Comparison of ENCODE assay signal across 23 cellular contexts in the genomic region with DNA sequence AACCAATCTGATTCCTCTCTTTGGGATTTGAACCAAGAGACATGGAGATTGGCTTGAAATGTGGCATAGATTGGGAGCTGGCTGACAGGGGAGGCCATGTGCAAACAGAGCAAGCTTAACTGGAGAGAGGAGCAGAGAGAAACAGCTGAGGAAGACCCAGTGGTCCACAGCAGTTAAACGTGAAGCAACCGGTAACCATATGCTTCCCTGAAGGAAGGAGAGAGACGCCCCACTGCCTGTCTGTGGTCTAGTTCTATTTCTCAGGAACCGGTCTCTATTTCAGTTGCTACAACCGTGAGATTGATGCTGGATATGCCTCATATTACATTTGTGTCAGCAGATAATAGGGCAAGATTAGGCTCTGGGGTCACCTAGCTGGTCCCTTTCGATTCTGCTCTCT. TPM values are rescaled to one million over a fixed set of nuclear protein-coding genes. Genes with fewer than 3 reads are reported as not detected.
DNase-seq lines count a peak whose midpoint lies in the region; ATAC-seq, FAIRE-seq and TF ChIP-seq lines count a peak whose summit lies in the region.
"Had no signal": no experiment of that assay in that cellular context is flagged by ENCODE, and none has a peak within 500 bp of the region (broad histone marks: within the 10 kb centered on the region; RNA-seq: fewer than 3 reads in every experiment).

No MANE protein-coding gene starts in this region.

- H4K8ac ChIP-seq in H1 (ENCODE audit: extremely low read depth, insufficient read depth, low read length) = no peak overlapping the region
- H4K8ac ChIP-seq in trophoblast cell (ENCODE audit: low read depth, low read length) = no peak overlapping the region

- DNase-seq in H1 (ENCODE audit: low read depth in 1 of 2, low spot score in 2 of 2) (no peak), osteocyte (ENCODE audit: extremely low spot score, unreplicated experiment) (no peak), trophoblast cell (no peak), HCEC 1CT (no peak), GDM1 (lab: John Stamatoyannopoulos, UW) (no peak), NCI-H2081 (lab: John Stamatoyannopoulos, UW) (no peak)
- DNase-seq: 8988T; ACHN; BE2C; Caco-2; Calu3; CD4-positive, alpha-beta T cell; CD8-positive, alpha-beta T cell; DMS79 treated with DMSO at 0.1 percent for 48 hours had no signal

- no peak overlapping the region for H2AK5ac ChIP-seq in H1 (ENCODE audit: low read depth, low read length)
- peak overlapping the region; percentile 24 for H2AK5ac ChIP-seq in trophoblast cell (ENCODE audit: low read length)

- H2BK5ac ChIP-seq in H1 (ENCODE audit: low read depth, low read length) (no peak overlapping the region), trophoblast cell (ENCODE audit: low read depth, low read length, poor library complexity) (no peak overlapping the region)

- FAIRE-seq in H1 (lab: Jason Lieb, UNC) = no peak
- FAIRE-seq: A204.1, D721Med, G401.6, GM12878, GM12892, GM18507 had no signal

- no peaks in the 10 kb centered on the region for H3K36me3 ChIP-seq in BLaER1 treated with 17β-estradiol and CSF1 and Interleukin-3, amounts not matched to agents 10 nM and 100 nM
- no peaks in the 10 kb centered on the region for H3K36me3 ChIP-seq in H1 (ENCODE audit: control insufficient read depth in 2 of 4, insufficient read depth in 4 of 4, low read length in 3 of 4)
- H3K36me3 ChIP-seq in trophoblast cell (ENCODE audit: control insufficient read depth in 1 of 2, insufficient read depth in 2 of 2, low read length in 2 of 2) = no peaks in the 10 kb centered on the region
- H3K36me3 ChIP-seq: BE2C had no signal

- peak overlapping the region; percentile 83 for H3K27ac Mint-ChIP-seq in osteocyte (ENCODE audit: unreplicated experiment)
- H3K27ac Mint-ChIP-seq: CD4-positive, alpha-beta T cell; CD8-positive, alpha-beta T cell had no signal

- no peak overlapping the region for H2BK20ac ChIP-seq in H1 (ENCODE audit: low read length)

- H4K91ac ChIP-seq in H1 (replicated peaks; ENCODE audit: insufficient read length, low read length) (no peak overlapping the region), trophoblast cell (ENCODE audit: low read depth, low read length) (no peak overlapping the region)

- H3K9me3 Mint-ChIP-seq in osteocyte (ENCODE audit: unreplicated experiment) = no peaks in the 10 kb centered on the region
- H3K9me3 Mint-ChIP-seq: CD4-positive, alpha-beta T cell; CD8-positive, alpha-beta T cell had no signal

- TF ChIP-seq CTCF in H1 (IDR thresholded peaks at IDR 0.05; ENCODE audit: control extremely low read depth in 1 of 3, insufficient read depth in 1 of 3, low read depth in 1 of 3, low read length in 3 of 3) (no peak), osteocyte (IDR thresholded peaks at IDR 0.05) (no peak)

- H4K20me1 ChIP-seq in BLaER1 treated with 17β-estradiol and CSF1 and Interleukin-3, amounts not matched to agents 10 nM and 100 nM = no peaks in the 10 kb centered on the region
- H4K20me1 ChIP-seq in H1 (replicated peaks in 1 of 2; ENCODE audit: control insufficient read depth in 1 of 2, insufficient read depth in 2 of 2, low read length in 2 of 2) = no peaks in the 10 kb centered on the region

- no peak overlapping the region for H2BK12ac ChIP-seq in H1 (ENCODE audit: low read depth, low read length)
- H2BK12ac ChIP-seq in trophoblast cell (ENCODE audit: low read length) = no peak overlapping the region

- CTCF ChIA-PET in H1 (lab: Charles Lee; ENCODE audit: partially characterized antibody) = interaction anchor here (1.3 to 3.4 kb wide), 2 partner anchors 12 to 383 kb away, joined by 3 to 20 read pairs; no protein-coding TSS in a partner anchor

- no peak for ATAC-seq in GM18517 (IDR thresholded peaks at IDR 0.05; ENCODE audit: unreplicated experiment)
- ATAC-seq: CD8-positive, alpha-beta T cell; GM12878 had no signal

- H2AFZ ChIP-seq in H1 (ENCODE audit: low read length) = peak overlapping the region; percentile 46; the same call in 1 of the 2 replicates
- no peak overlapping the region for H2AFZ ChIP-seq in trophoblast cell (ENCODE audit: insufficient read depth, low read length, poor library complexity)

- no peak overlapping the region for H3K4me3 Mint-ChIP-seq in osteocyte (ENCODE audit: unreplicated experiment)
- H3K4me3 Mint-ChIP-seq: CD4-positive, alpha-beta T cell; CD8-positive, alpha-beta T cell had no signal

- no peaks in the 10 kb centered on the region for H3K9me3 ChIP-seq in BLaER1 treated with 17β-estradiol and CSF1 and Interleukin-3, amounts not matched to agents 10 nM and 100 nM (replicated peaks in 1 of 11)
- H3K9me3 ChIP-seq in H1 (ENCODE audit: insufficient read depth in 2 of 2, low read depth in 1 of 2, low read length in 1 of 2) (no peaks in the 10 kb centered on the region), trophoblast cell (ENCODE audit: insufficient read depth, low read depth, low read length) (no peaks in the 10 kb centered on the region)
- H3K9me3 ChIP-seq: BE2C, Caco-2 had no signal

- H3K79me2 ChIP-seq in H1 (ENCODE audit: control insufficient read depth in 1 of 2, insufficient read depth in 2 of 2, low read length in 2 of 2) (no peaks in the 10 kb centered on the region), trophoblast cell (ENCODE audit: control insufficient read depth, insufficient read depth, low read length, poor library complexity) (no peaks in the 10 kb centered on the region)

- peaks cover 24% of the 10 kb centered on the region for H3K4me1 Mint-ChIP-seq in osteocyte (ENCODE audit: unreplicated experiment)

- TF ChIP-seq POLR2A in H1 (IDR thresholded peaks at IDR 0.05; ENCODE audit: control extremely low read depth in 1 of 2, low read depth in 2 of 2, low read length in 2 of 2) = no peak

- H3K79me1 ChIP-seq in H1 (ENCODE audit: low read depth, low read length) = no peaks in the 10 kb centered on the region
- no peaks in the 10 kb centered on the region for H3K79me1 ChIP-seq in trophoblast cell (ENCODE audit: low read length)

- H3K4me1 ChIP-seq in BLaER1 treated with 17β-estradiol and CSF1 and Interleukin-3, amounts not matched to agents 10 nM and 100 nM = peaks cover 0 to 26% (median 21%) of the 10 kb centered on the region in 10 experiments; a peak in 13 of 20 replicates
- H3K4me1 ChIP-seq in H1 (replicated peaks in 1 of 4; ENCODE audit: control insufficient read depth in 3 of 4, insufficient read depth in 4 of 4, low read length in 3 of 4) (no peaks in the 10 kb centered on the region), trophoblast cell (ENCODE audit: control insufficient read depth in 1 of 2, insufficient read depth in 2 of 2, low read length in 2 of 2) (peaks cover 0 to 12% of the 10 kb centered on the region in 2 experiments)
- H3K4me1 ChIP-seq: Caco-2 had no signal

- no peak for TF ChIP-seq RAD21 in H1 (IDR thresholded peaks at IDR 0.05 in 1 of 2, conservative IDR thresholded peaks at IDR 0.05 in 1 of 2; ENCODE audit: low read depth in 2 of 2, low read length in 2 of 2)

- H3K27ac ChIP-seq in BLaER1 treated with 17β-estradiol and CSF1 and Interleukin-3, amounts not matched to agents 10 nM and 100 nM = peak overlapping the region in 5 of 11 experiments; percentile 25 to 65 (median 50); a peak in 8 of 22 replicates
- H3K27ac ChIP-seq in H1 (ENCODE audit: low read depth, low read length) (no peak overlapping the region), trophoblast cell (ENCODE audit: low read depth, low read length) (no peak overlapping the region)
- H3K27ac ChIP-seq: C4-2B had no signal

- H4K12ac ChIP-seq in trophoblast cell (ENCODE audit: low read depth, low read length) = no peak overlapping the region

- peak overlapping the region in 1 of 11 experiments; percentile 22; a peak in 1 of 22 replicates for H3K9ac ChIP-seq in BLaER1 treated with 17β-estradiol and CSF1 and Interleukin-3, amounts not matched to agents 10 nM and 100 nM
- H3K9ac ChIP-seq in H1 (replicated peaks in 1 of 4; ENCODE audit: extremely low read depth in 1 of 4, low read depth in 3 of 4, low read length in 3 of 4) (no peak overlapping the region), trophoblast cell (ENCODE audit: low read length) (no peak overlapping the region)

- H3K14ac ChIP-seq in H1 (ENCODE audit: insufficient read length) (no peak overlapping the region), trophoblast cell (ENCODE audit: low read length) (no peak overlapping the region)

- TF ChIP-seq EP300 in H1 (IDR thresholded peaks at IDR 0.05; ENCODE audit: borderline replicate concordance in 1 of 2, low read depth in 2 of 2, low read length in 2 of 2) = no peak

- H3K27me3 Mint-ChIP-seq in osteocyte (ENCODE audit: unreplicated experiment) = no peaks in the 10 kb centered on the region

- H4K5ac ChIP-seq in H1 (ENCODE audit: insufficient read length, low read depth, low read length) = no peak overlapping the region

- WGBS in H1 (ENCODE audit: extremely low coverage in 1 of 2, insufficient coverage in 1 of 2, insufficient read length in 1 of 2, insufficient replicate concordance in 2 of 2, low coverage in 1 of 2, low lambda C conversion rate in 2 of 2, missing lambda C conversion rate in 1 of 2), 2 experiments = 92% methylated on average over 6 of the region's 6 CpGs; no CpG with 5 or more reads in 1 of the 2 experiments
- no CpG with 5 or more reads among the region's 6 CpGs for WGBS in trophoblast cell (ENCODE audit: extremely low coverage, insufficient coverage, insufficient read length)

- H3K56ac ChIP-seq in H1 (replicated peaks; ENCODE audit: insufficient read length, low read depth, low read length) = no peak overlapping the region

- H3K27me3 ChIP-seq in BLaER1 treated with 17β-estradiol and CSF1 and Interleukin-3, amounts not matched to agents 10 nM and 100 nM = no peaks in the 10 kb centered on the region
- H3K27me3 ChIP-seq in H1 (replicated peaks in 1 of 4; ENCODE audit: control insufficient read depth in 3 of 4, extremely low read depth in 1 of 4, insufficient read depth in 3 of 4, low read length in 3 of 4) (no peaks in the 10 kb centered on the region; a peak in 1 of 7 replicates), trophoblast cell (ENCODE audit: insufficient read depth, low read length) (no peaks in the 10 kb centered on the region)

- POLR2A ChIA-PET in H1 (lab: Charles Lee; ENCODE audit: partially characterized antibody) = no interaction called here

- no peaks in the 10 kb centered on the region for H3K36me3 Mint-ChIP-seq in osteocyte (ENCODE audit: unreplicated experiment)
- H3K36me3 Mint-ChIP-seq: CD8-positive, alpha-beta T cell had no signal

- H3K18ac ChIP-seq in H1 (ENCODE audit: extremely low read depth, low read length) = no peak overlapping the region
- H3K18ac ChIP-seq in trophoblast cell (ENCODE audit: low read length) = no peak overlapping the region

- no peak overlapping the region for H2BK15ac ChIP-seq in H1 (ENCODE audit: low read length)

- no peak overlapping the region for H3K4me3 ChIP-seq in BLaER1 treated with 17β-estradiol and CSF1 and Interleukin-3, amounts not matched to agents 10 nM and 100 nM
- no peak overlapping the region for H3K4me3 ChIP-seq in H1 (ENCODE audit: extremely low read depth in 1 of 4, insufficient read depth in 2 of 4, low read depth in 3 of 4, low read length in 4 of 4)
- H3K4me3 ChIP-seq in trophoblast cell (ENCODE audit: low read depth, low read length) = no peak overlapping the region
- H3K4me3 ChIP-seq: GM12878 had no signal

- H3K4me2 ChIP-seq in BLaER1 treated with 17β-estradiol and CSF1 and Interleukin-3, amounts not matched to agents 10 nM and 100 nM = peak overlapping the region in 9 of 11 experiments; percentile 10 to 59 (median 46); a peak in 16 of 22 replicates
- H3K4me2 ChIP-seq in H1 (ENCODE audit: insufficient read depth in 1 of 2, low read depth in 2 of 2, low read length in 2 of 2) (no peak overlapping the region), trophoblast cell (ENCODE audit: low read length) (no peak overlapping the region)

- H3K23me2 ChIP-seq in H1 (ENCODE audit: low read depth, low read length) = no peaks in the 10 kb centered on the region

- H2BK120ac ChIP-seq in H1 (replicated peaks; ENCODE audit: low read depth, low read length) (no peak overlapping the region), trophoblast cell (ENCODE audit: insufficient read depth, low read length, poor library complexity) (no peak overlapping the region)

- H3K23ac ChIP-seq in H1 (ENCODE audit: insufficient read length) (no peak overlapping the region), trophoblast cell (ENCODE audit: low read length) (no peak overlapping the region)

- H3K4ac ChIP-seq in H1 (replicated peaks; ENCODE audit: insufficient read length, low read depth, low read length) (no peak overlapping the region), trophoblast cell (ENCODE audit: low read depth, low read length) (no peak overlapping the region)

RNA-seq across cellular contexts. Expression of a gene that starts 13.6 kb away (rescaled TPM):
- 5.1 and 5.7 TPM in 2 replicates for total RNA-seq in H1 (2021; fragmentation: NEBNext Ultra II Directional; extraction: Animal tissue kit (Norgen Biotek cat#: 25700))
- polyA plus RNA-seq in H1 (2011; rRNA removed) = 2.8 and 3.3 TPM in 2 replicates
- 3.7 TPM for polyA plus RNA-seq in H1 (2011; cell fraction: cytosol; rRNA removed)
- polyA plus RNA-seq in H1 (2011; cell fraction: nucleus; rRNA removed) = 3.1 TPM
- polyA plus RNA-seq in H1 (2012, experiment 1 of 2) = 2.7 to 3.3 TPM (median 2.9 TPM) in 4 replicates
- 2.8 TPM for polyA plus RNA-seq in H1 (2012, experiment 2 of 2)
- polyA plus RNA-seq in H1 (2013, experiment 1 of 2) = 1.7 TPM
- 1.4 TPM for polyA plus RNA-seq in H1 (2013, experiment 2 of 2)
- polyA minus RNA-seq in H1 (2011; rRNA and poly(A)+ RNA removed) = 1.4 TPM in 2 replicates
- polyA minus RNA-seq in H1 (2011; cell fraction: cytosol; rRNA and poly(A)+ RNA removed) = 8.0 TPM
- 6.8 TPM for polyA minus RNA-seq in H1 (2011; cell fraction: nucleus; rRNA and poly(A)+ RNA removed)
- 304 and 307 TPM in 2 replicates for total RNA-seq in osteocyte
- polyA plus RNA-seq in trophoblast cell (2013) = 15.3 and 18.3 TPM in 2 replicates
- total RNA-seq: GM12878 had no signal
- polyA plus RNA-seq: GM12878 had no signal

Comparison
In these comparisons a context has a peak if more than half of its experiments do, and no peak if none do; other contexts are left out.
1. H3K4me2 ChIP-seq: peak in BLaER1 treated with 17β-estradiol and CSF1 and Interleukin-3, amounts not matched to agents 10 nM and 100 nM (9 of 11); none in H1 (0 of 2) and trophoblast cell (single experiment).
2. RNA of a gene that starts 13.6 kb away (total RNA-seq): 304 to 307 TPM in osteocyte; 5.1 to 5.7 TPM in H1; every median in the first group is over 10 times any median in the second.